1 cellular context compared by ENCODE assay signal in genomic region chr17:56809820-56810179, GRCh38.
TF ChIP-seq lines count a peak whose summit lies in the region.

No MANE protein-coding gene starts in this region.

TF ChIP-seq in GM12878, 131 proteins besides CTCF, POLR2A, EP300 and RAD21 (continued from another document):
- TF ChIP-seq BCL3 (IDR thresholded peaks at IDR 0.05; ENCODE audit: borderline replicate concordance, insufficient read depth, low read depth, low read length, poor library complexity, severe bottlenecking), result peak; percentile 7
